Comparison of ENCODE assay signal across 9 cellular contexts in genomic region chr2:54709341-54709809, GRCh38. TPM values are rescaled to one million over a fixed set of nuclear protein-coding genes. Genes with fewer than 3 reads are reported as not detected.
DNase-seq lines count a peak whose midpoint lies in the region; ATAC-seq and TF ChIP-seq lines count a peak whose summit lies in the region.
"Had no signal": no experiment of that assay in that cellular context is flagged by ENCODE, and none has a peak within 500 bp of the region (broad histone marks: within the 10 kb centered on the region; RNA-seq: fewer than 3 reads in every experiment).

No MANE protein-coding gene starts in this region.

- no peaks in the 10 kb centered on the region for H3K36me3 Mint-ChIP-seq in activated T-helper 2 cell treated with anti-CD3 and anti-CD28 coated beads, Interferon-gamma antibody, Interleukin-2, Interleukin-4, amounts not matched to agents 10 μg/mL and 5 μg/mL and 100 μg/mL, durations not matched to agents 14 hours and 24 hours and 36 hours (ENCODE audit: low read depth)
- no peaks in the 10 kb centered on the region for H3K36me3 Mint-ChIP-seq in activated CD4-positive, alpha-beta memory T cell treated with anti-CD3 and anti-CD28 coated beads, Interleukin-2, amount 10 ng/mL, durations not matched to agents 7 days and 5 days (ENCODE audit: low read depth)

- no peak for DNase-seq in GM12864 (ENCODE audit: low read depth)
- DNase-seq in SW480 (ENCODE audit: low spot score): peak; percentile 79
- DNase-seq in Right ventricle myocardium superior: peak; percentile 51
- DNase-seq in skeletal muscle cell (ENCODE audit: low read depth): no peak
- DNase-seq in activated T-helper 2 cell treated with anti-CD3 and anti-CD28 coated beads, Interferon-gamma antibody, Interleukin-2, Interleukin-4, amounts not matched to agents 10 μg/mL and 5 μg/mL and 100 μg/mL, durations not matched to agents 14 hours and 24 hours and 36 hours (ENCODE audit: low spot score): no peak
- DNase-seq in activated CD4-positive, alpha-beta memory T cell treated with anti-CD3 and anti-CD28 coated beads, Interleukin-2, amount 10 ng/mL, durations not matched to agents 7 days and 5 days: no peak
- DNase-seq in NCI-H2196 (lab: John Stamatoyannopoulos, UW; ENCODE audit: unreplicated experiment): no peak

- H3K27ac Mint-ChIP-seq in activated T-helper 2 cell treated with anti-CD3 and anti-CD28 coated beads, Interferon-gamma antibody, Interleukin-2, Interleukin-4, amounts not matched to agents 10 μg/mL and 5 μg/mL and 100 μg/mL, durations not matched to agents 14 hours and 24 hours and 36 hours: no peak overlapping the region
- H3K27ac Mint-ChIP-seq in activated CD4-positive, alpha-beta memory T cell treated with anti-CD3 and anti-CD28 coated beads, Interleukin-2, amount 10 ng/mL, durations not matched to agents 7 days and 5 days: no peak overlapping the region

- TF ChIP-seq CTCF in GM12864 (IDR thresholded peaks at IDR 0.05; ENCODE audit: low read depth, low read length, missing control alignments): no peak

- CTCF ChIA-PET in activated CD4-positive, alpha-beta memory T cell treated with anti-CD3 and anti-CD28 coated beads, Interleukin-2, amount 10 ng/mL, durations not matched to agents 7 days and 5 days (lab: Charles Lee): interaction anchor here (0.8 to 3.3 kb wide), 4 partner anchors 12 to 186 kb away, joined by 3 to 14 read pairs (median 6); no protein-coding TSS in a partner anchor

- peaks cover 45% of the 10 kb centered on the region for H3K27me3 Mint-ChIP-seq in activated T-helper 2 cell treated with anti-CD3 and anti-CD28 coated beads, Interferon-gamma antibody, Interleukin-2, Interleukin-4, amounts not matched to agents 10 μg/mL and 5 μg/mL and 100 μg/mL, durations not matched to agents 14 hours and 24 hours and 36 hours (ENCODE audit: low read depth)
- H3K27me3 Mint-ChIP-seq in activated CD4-positive, alpha-beta memory T cell treated with anti-CD3 and anti-CD28 coated beads, Interleukin-2, amount 10 ng/mL, durations not matched to agents 7 days and 5 days: peaks cover 42% of the 10 kb centered on the region

- H3K4me3 ChIP-seq in GM12864 (ENCODE audit: low read depth, low read length) (peak overlapping the region; percentile 22), skeletal muscle cell (ENCODE audit: low read depth, low read length) (peak overlapping the region; percentile 43)
- H3K4me3 ChIP-seq: SJSA1 had no signal

- intact Hi-C loops in Right ventricle myocardium superior (cut with DNase I): loop anchor here (5.0 kb wide), 1 partner anchor 602 kb away; no protein-coding TSS in a partner anchor
- intact Hi-C loops in activated T-helper 2 cell treated with anti-CD3 and anti-CD28 coated beads, Interferon-gamma antibody, Interleukin-2, Interleukin-4, amounts not matched to agents 10 μg/mL and 5 μg/mL and 100 μg/mL, durations not matched to agents 14 hours and 24 hours and 36 hours (cut with micrococcal nuclease): no loop called here

- peak; percentile 73 for ATAC-seq in Right ventricle myocardium superior (ENCODE audit: poor library complexity)
- ATAC-seq in GM21786 (IDR thresholded peaks at IDR 0.05; ENCODE audit: unreplicated experiment): no peak

- H3K4me3 Mint-ChIP-seq in activated T-helper 2 cell treated with anti-CD3 and anti-CD28 coated beads, Interferon-gamma antibody, Interleukin-2, Interleukin-4, amounts not matched to agents 10 μg/mL and 5 μg/mL and 100 μg/mL, durations not matched to agents 14 hours and 24 hours and 36 hours (ENCODE audit: low read depth): no peak overlapping the region
- H3K4me3 Mint-ChIP-seq in activated CD4-positive, alpha-beta memory T cell treated with anti-CD3 and anti-CD28 coated beads, Interleukin-2, amount 10 ng/mL, durations not matched to agents 7 days and 5 days: no peak overlapping the region

- peaks cover 13% of the 10 kb centered on the region for H3K4me1 Mint-ChIP-seq in activated T-helper 2 cell treated with anti-CD3 and anti-CD28 coated beads, Interferon-gamma antibody, Interleukin-2, Interleukin-4, amounts not matched to agents 10 μg/mL and 5 μg/mL and 100 μg/mL, durations not matched to agents 14 hours and 24 hours and 36 hours (ENCODE audit: low read depth)
- H3K4me1 Mint-ChIP-seq in activated CD4-positive, alpha-beta memory T cell treated with anti-CD3 and anti-CD28 coated beads, Interleukin-2, amount 10 ng/mL, durations not matched to agents 7 days and 5 days: peaks cover 9% of the 10 kb centered on the region

- H3K9me3 Mint-ChIP-seq in activated T-helper 2 cell treated with anti-CD3 and anti-CD28 coated beads, Interferon-gamma antibody, Interleukin-2, Interleukin-4, amounts not matched to agents 10 μg/mL and 5 μg/mL and 100 μg/mL, durations not matched to agents 14 hours and 24 hours and 36 hours: no peaks in the 10 kb centered on the region
- H3K9me3 Mint-ChIP-seq in activated CD4-positive, alpha-beta memory T cell treated with anti-CD3 and anti-CD28 coated beads, Interleukin-2, amount 10 ng/mL, durations not matched to agents 7 days and 5 days: no peaks in the 10 kb centered on the region

- POLR2A ChIA-PET in activated CD4-positive, alpha-beta memory T cell treated with anti-CD3 and anti-CD28 coated beads, Interleukin-2, amount 10 ng/mL, durations not matched to agents 7 days and 5 days (lab: Charles Lee): no interaction called here

RNA-seq across cellular contexts. Expression of gene EML6, which starts 14.1 kb away (rescaled TPM):
- total RNA-seq in Right ventricle myocardium superior: 0.56 TPM
- total RNA-seq in activated T-helper 2 cell treated with anti-CD3 and anti-CD28 coated beads, Interferon-gamma antibody, Interleukin-2, Interleukin-4, amounts not matched to agents 10 μg/mL and 5 μg/mL and 100 μg/mL, durations not matched to agents 14 hours and 24 hours and 36 hours: 0.23 and 0.25 TPM in 2 replicates
- 1 to 10 TPM in 1 of 2 experiments, under 1 TPM in 1; 0.95 to 1.8 TPM for total RNA-seq in activated CD4-positive, alpha-beta memory T cell treated with anti-CD3 and anti-CD28 coated beads, Interleukin-2, amount 10 ng/mL, durations not matched to agents 7 days and 5 days

Comparison
In these comparisons a context has a peak if more than half of its experiments do, and no peak if none do; other contexts are left out.
1. DNase-seq: peak in SW480 (single experiment) and Right ventricle myocardium superior (single experiment); none in GM12864 (single experiment), skeletal muscle cell (single experiment), activated T-helper 2 cell treated with anti-CD3 and anti-CD28 coated beads, Interferon-gamma antibody, Interleukin-2, Interleukin-4, amounts not matched to agents 10 μg/mL and 5 μg/mL and 100 μg/mL, durations not matched to agents 14 hours and 24 hours and 36 hours (single experiment), activated CD4-positive, alpha-beta memory T cell treated with anti-CD3 and anti-CD28 coated beads, Interleukin-2, amount 10 ng/mL, durations not matched to agents 7 days and 5 days (single experiment) and NCI-H2196 (single experiment).